In genomic region chr13:27064252-27064995, GRCh38 we compare ENCODE assay signal across 22 cellular contexts.
DNase-seq lines count a peak whose midpoint lies in the region; ATAC-seq, FAIRE-seq and TF ChIP-seq lines count a peak whose summit lies in the region.
"Had no signal": no experiment of that assay in that cellular context is flagged by ENCODE, and none has a peak within 500 bp of the region (broad histone marks: within the 10 kb centered on the region; RNA-seq: fewer than 3 reads in every experiment).

No MANE protein-coding gene starts in this region.

- H3K4ac ChIP-seq in IMR-90 (ENCODE audit: low read depth, low read length): no peak overlapping the region

- no peaks in the 10 kb centered on the region for H3K79me2 ChIP-seq in HepG2 (ENCODE audit: insufficient read depth, low read length)

- H3K36me3 Mint-ChIP-seq in endothelial cell (ENCODE audit: low read depth, unreplicated experiment): peaks cover 16% of the 10 kb centered on the region
- peaks cover 6% of the 10 kb centered on the region for H3K36me3 Mint-ChIP-seq in T-helper 2 cell treated with Interferon-gamma antibody and Interleukin-4, amounts not matched to agents 5 μg/mL and 100 μg/mL, for 36 hours (ENCODE audit: low read depth)

- H3K4me1 Mint-ChIP-seq in endothelial cell (ENCODE audit: unreplicated experiment): no peaks in the 10 kb centered on the region
- H3K4me1 Mint-ChIP-seq in T-helper 2 cell treated with Interferon-gamma antibody and Interleukin-4, amounts not matched to agents 5 μg/mL and 100 μg/mL, for 36 hours (ENCODE audit: low read depth): peaks cover 2% of the 10 kb centered on the region
- H3K4me1 Mint-ChIP-seq: CD14-positive monocyte had no signal

- H3K9ac ChIP-seq in HepG2 (ENCODE audit: insufficient read depth, low read depth, low read length): no peak overlapping the region
- no peak overlapping the region for H3K9ac ChIP-seq in IMR-90 (ENCODE audit: low read depth, low read length)
- H3K9ac ChIP-seq: BLaER1 had no signal

- H4K91ac ChIP-seq in IMR-90 (ENCODE audit: insufficient read depth, low read depth, low read length): no peak overlapping the region

- H3K4me1 ChIP-seq in HepG2 (ENCODE audit: insufficient read depth, low read length) (peaks cover 18% of the 10 kb centered on the region), right lobe of liver (no peaks in the 10 kb centered on the region), IMR-90 (ENCODE audit: control insufficient read depth, insufficient read depth, low read length) (no peaks in the 10 kb centered on the region)
- H3K4me1 ChIP-seq: BLaER1 had no signal

- FAIRE-seq in HepG2 (lab: Jason Lieb, UNC): no peak
- FAIRE-seq: A204.1, GM12892, GM18507, HTR-8/SVneo had no signal

- H3K9me3 ChIP-seq in HepG2 (ENCODE audit: low read length): no peaks in the 10 kb centered on the region
- H3K9me3 ChIP-seq in right lobe of liver: no peaks in the 10 kb centered on the region
- peaks cover 3% of the 10 kb centered on the region; the same call in 1 of the 2 replicates for H3K9me3 ChIP-seq in IMR-90 (ENCODE audit: control insufficient read depth, insufficient read depth, low read length)

- H3K27ac Mint-ChIP-seq in endothelial cell (ENCODE audit: unreplicated experiment): peak overlapping the region; percentile 61
- H3K27ac Mint-ChIP-seq in T-helper 2 cell treated with Interferon-gamma antibody and Interleukin-4, amounts not matched to agents 5 μg/mL and 100 μg/mL, for 36 hours: no peak overlapping the region
- H3K27ac Mint-ChIP-seq: HFFc6 had no signal

- BruUV-seq in HepG2 (replicated peaks; lab: Mats Ljungman, UMichigan): no TSS peak
- no TSS peak for BruUV-seq in IMR-90 (replicated peaks; lab: Mats Ljungman, UMichigan)

- ATAC-seq in HepG2: no peak; the same call in 2 of the 3 replicates
- ATAC-seq in right lobe of liver: no peak
- ATAC-seq in IMR-90 (ENCODE audit: low read depth): no peak
- ATAC-seq in HG02885 (IDR thresholded peaks at IDR 0.05; ENCODE audit: poor library complexity, unreplicated experiment): no peak
- ATAC-seq in GM21390 (IDR thresholded peaks at IDR 0.05; ENCODE audit: unreplicated experiment): no peak
- ATAC-seq: HCT116 had no signal

- H3K23ac ChIP-seq in IMR-90 (ENCODE audit: low read depth, low read length): no peak overlapping the region

- H3K27me3 Mint-ChIP-seq in endothelial cell (ENCODE audit: unreplicated experiment): peaks cover 6% of the 10 kb centered on the region
- H3K27me3 Mint-ChIP-seq in T-helper 2 cell treated with Interferon-gamma antibody and Interleukin-4, amounts not matched to agents 5 μg/mL and 100 μg/mL, for 36 hours (ENCODE audit: low read depth): no peaks in the 10 kb centered on the region
- H3K27me3 Mint-ChIP-seq: CD4-positive, alpha-beta memory T cell had no signal

- no peaks in the 10 kb centered on the region for H3K9me1 ChIP-seq in IMR-90 (ENCODE audit: insufficient read depth, low read length)

- H3K79me1 ChIP-seq in IMR-90 (ENCODE audit: low read depth in 1 of 2, low read length in 2 of 2): peaks cover 3% of the 10 kb centered on the region in 2 experiments; a peak in 1 of 4 replicates

- dilution Hi-C loops in IMR-90 (cut with HindIII; ENCODE audit: low sequenced_read_pairs, unreplicated experiment): no loop called here

- no peak overlapping the region for H2BK20ac ChIP-seq in IMR-90 (ENCODE audit: low read depth, low read length)

- H3K27me3 ChIP-seq in HepG2 (ENCODE audit: control insufficient read depth in 1 of 2, insufficient read depth in 2 of 2, low read length in 2 of 2) (no peaks in the 10 kb centered on the region), right lobe of liver (no peaks in the 10 kb centered on the region), IMR-90 (ENCODE audit: control insufficient read depth, insufficient read depth, low read length) (no peaks in the 10 kb centered on the region)
- H3K27me3 ChIP-seq: BLaER1 had no signal

- TF ChIP-seq RAD21 in HepG2 (CRISPR knock-in tag; IDR thresholded peaks at IDR 0.05): no peak
- TF ChIP-seq RAD21 in IMR-90 (IDR thresholded peaks at IDR 0.05; ENCODE audit: low read length): no peak

- POLR2A ChIA-PET in HepG2 (lab: Yijun Ruan, JAX) (no interaction called here), IMR-90 (lab: Charles Lee; ENCODE audit: unreplicated experiment) (no interaction called here)

- H4K20me1 ChIP-seq in HepG2 (ENCODE audit: insufficient read depth, low read length) (no peaks in the 10 kb centered on the region), IMR-90 (ENCODE audit: insufficient read depth, low read length) (no peaks in the 10 kb centered on the region)
- H4K20me1 ChIP-seq: BLaER1 had no signal

- H2BK15ac ChIP-seq in IMR-90 (ENCODE audit: low read depth, low read length): no peak overlapping the region

- H3K4me3 ChIP-seq in HepG2 (replicated peaks in 1 of 3; ENCODE audit: insufficient read depth in 1 of 3, low read depth in 2 of 3, low read length in 3 of 3) (no peak overlapping the region), right lobe of liver (no peak overlapping the region), IMR-90 (ENCODE audit: insufficient read depth, low read depth, low read length) (no peak overlapping the region)
- H3K4me3 ChIP-seq: BLaER1 had no signal

- H3K18ac ChIP-seq in IMR-90 (ENCODE audit: low read depth, low read length): no peak overlapping the region

- no peak overlapping the region for H4K5ac ChIP-seq in IMR-90 (ENCODE audit: low read depth, low read length)

- no peak overlapping the region for H4K8ac ChIP-seq in IMR-90 (ENCODE audit: low read depth in 2 of 2, low read length in 2 of 2)

- H3K9me3 Mint-ChIP-seq in endothelial cell (ENCODE audit: unreplicated experiment): peaks cover 4% of the 10 kb centered on the region
- peaks cover 5% of the 10 kb centered on the region for H3K9me3 Mint-ChIP-seq in T-helper 2 cell treated with Interferon-gamma antibody and Interleukin-4, amounts not matched to agents 5 μg/mL and 100 μg/mL, for 36 hours

- H2BK5ac ChIP-seq in IMR-90 (ENCODE audit: low read depth, low read length, poor library complexity, severe bottlenecking): no peak overlapping the region

- H3K56ac ChIP-seq in IMR-90 (ENCODE audit: extremely low read depth, insufficient read depth, low read length): no peak overlapping the region

- H3K27ac ChIP-seq in HepG2 (ENCODE audit: extremely low read length, insufficient read depth, low read length): no peak overlapping the region
- no peak overlapping the region for H3K27ac ChIP-seq in right lobe of liver
- H3K27ac ChIP-seq in IMR-90 (ENCODE audit: insufficient read depth, low read length): no peak overlapping the region
- H3K27ac ChIP-seq: BLaER1 had no signal

- TF ChIP-seq EP300 in HepG2 (IDR thresholded peaks at IDR 0.05; ENCODE audit: low read depth in 2 of 2, low read length in 2 of 2) (no peak), HepG2 (CRISPR knock-in tag; IDR thresholded peaks at IDR 0.05; ENCODE audit: borderline replicate concordance) (no peak)

- intact Hi-C loops in HepG2 (cut with micrococcal nuclease; ENCODE audit: unreplicated experiment): no loop called here
- intact Hi-C loops in right lobe of liver (cut with DNase I): no loop called here
- intact Hi-C loops in IMR-90 (cut with micrococcal nuclease): no loop called here

- H2AK5ac ChIP-seq in IMR-90 (ENCODE audit: low read depth, low read length): no peak overlapping the region

- TF ChIP-seq CTCF in HepG2 (CRISPR knock-in tag; IDR thresholded peaks at IDR 0.05) (no peak), right lobe of liver (IDR thresholded peaks at IDR 0.05) (no peak), IMR-90 (conservative IDR thresholded peaks at IDR 0.05; ENCODE audit: low read depth, low read length) (no peak), endothelial cell (IDR thresholded peaks at IDR 0.05; ENCODE audit: unreplicated experiment) (no peak)

- peaks cover 0 to 8% of the 10 kb centered on the region in 2 experiments; a peak in 3 of 5 replicates for H3K36me3 ChIP-seq in HepG2 (replicated peaks in 1 of 2; ENCODE audit: control insufficient read depth in 1 of 2, insufficient read depth in 2 of 2, low read length in 2 of 2)
- H3K36me3 ChIP-seq in right lobe of liver: no peaks in the 10 kb centered on the region
- no peaks in the 10 kb centered on the region for H3K36me3 ChIP-seq in IMR-90 (ENCODE audit: control insufficient read depth, insufficient read depth, low read length)

- no peak overlapping the region for H3K4me2 ChIP-seq in HepG2 (ENCODE audit: low read depth, low read length)
- no peak overlapping the region for H3K4me2 ChIP-seq in IMR-90 (ENCODE audit: low read depth, low read length)
- H3K4me2 ChIP-seq: BLaER1 had no signal

- TF ChIP-seq POLR2A in HepG2 (IDR thresholded peaks at IDR 0.05; ENCODE audit: insufficient read depth in 1 of 2, low read depth in 2 of 2, low read length in 2 of 2): no peak
- TF ChIP-seq POLR2A in right lobe of liver (IDR thresholded peaks at IDR 0.05): no peak
- no peak for TF ChIP-seq POLR2A in IMR-90 (IDR thresholded peaks at IDR 0.05; ENCODE audit: low read depth, low read length)

- no peak overlapping the region for H2AFZ ChIP-seq in HepG2 (ENCODE audit: low read length)
- no peak overlapping the region for H2AFZ ChIP-seq in IMR-90 (replicated peaks; ENCODE audit: low read length, poor library complexity)

- CTCF ChIA-PET in HepG2 (lab: Yijun Ruan, JAX; ENCODE audit: low intra/inter-chr PET ratio, low total read pairs): no interaction called here
- CTCF ChIA-PET in IMR-90 (lab: Yijun Ruan, JAX): interaction anchor here (0.7 kb wide), 1 partner anchor 42 kb away, joined by 3 read pairs; no protein-coding TSS in a partner anchor

- no peak overlapping the region for H2BK120ac ChIP-seq in IMR-90 (ENCODE audit: low read depth, low read length)

- H3K4me3 Mint-ChIP-seq in endothelial cell (ENCODE audit: unreplicated experiment): no peak overlapping the region
- H3K4me3 Mint-ChIP-seq in T-helper 2 cell treated with Interferon-gamma antibody and Interleukin-4, amounts not matched to agents 5 μg/mL and 100 μg/mL, for 36 hours: no peak overlapping the region
- H3K4me3 Mint-ChIP-seq: CD14-positive monocyte; CD4-positive, alpha-beta memory T cell; HFFc6 had no signal

- no peak overlapping the region for H2AK9ac ChIP-seq in IMR-90 (replicated peaks; ENCODE audit: low read depth, low read length, poor library complexity)

- 66% methylated on average over 9 of the region's 9 CpGs for WGBS in HepG2 (ENCODE audit: low lambda C conversion rate)
- 83% methylated on average over 9 of the region's 9 CpGs for WGBS in right lobe of liver (ENCODE audit: insufficient coverage, low coverage, low lambda C conversion rate, missing lambda C conversion rate)
- WGBS in IMR-90 (ENCODE audit: extremely low coverage in 2 of 2, insufficient read length in 1 of 2), 2 experiments: no CpG with 5 or more reads among the region's 9 CpGs

- H3K14ac ChIP-seq in IMR-90 (replicated peaks; ENCODE audit: low read depth, low read length): no peak overlapping the region

- peak; percentile 21 for DNase-seq in HepG2 (ENCODE audit: low spot score)
- DNase-seq in right lobe of liver: no peak
- no peak for DNase-seq in IMR-90
- no peak for DNase-seq in endothelial cell (ENCODE audit: low spot score)
- no peak for DNase-seq in T-helper 2 cell treated with Interferon-gamma antibody and Interleukin-4, amounts not matched to agents 5 μg/mL and 100 μg/mL, for 36 hours (ENCODE audit: low spot score)
- DNase-seq: AML-193; CD4-positive, alpha-beta memory T cell; DMS153; DMS79; GDM1; GOT3; H7; HFFc6 had no signal

- in situ Hi-C loops in HepG2 (cut with HindIII; ENCODE audit: extremely low pct_ligation_motif_present, low pct_unique_long_range_greater_than_20kb): no loop called here
- in situ Hi-C loops in IMR-90 (cut with MboI; ENCODE audit: low sequenced_read_pairs): no loop called here
